ENCODE assay signal across 21 cellular contexts in genomic region chr16:4931381-4931780, GRCh38. TPM values are rescaled to one million over a fixed set of nuclear protein-coding genes. Genes with fewer than 3 reads are reported as not detected.
"Had no signal": no experiment of that assay in that cellular context is flagged by ENCODE, and none has a peak within 500 bp of the region (broad histone marks: within the 10 kb centered on the region; RNA-seq: fewer than 3 reads in every experiment).

No MANE protein-coding gene starts in this region.

- H3K27ac ChIP-seq: coronary artery, heart left ventricle, ovary, testis, tibial nerve had no signal

- H3K9me3 ChIP-seq: ovary, testis had no signal

- H3K27ac Mint-ChIP-seq: naive B cell; stimulated activated memory B cell treated with anti-CD40 and anti-IgM and Interleukin-4, amounts not matched to agents 10 μg/mL and 1 μg/mL and 100 μg/mL, for 72 hours; stimulated activated naive CD8-positive, alpha-beta T cell treated with anti-CD3 and anti-CD28 coated beads, Interleukin-15, Interleukin-2, amounts not matched to agents 100 ng/mL and 50 ng/mL, for 24 hours had no signal

- H3K4me2 ChIP-seq: smooth muscle cell had no signal

- H3K4me3 ChIP-seq: coronary artery, heart left ventricle, ovary, smooth muscle cell, testis, tibial nerve had no signal

- ATAC-seq: heart left ventricle; right cardiac atrium; stimulated activated memory B cell treated with anti-CD40 and anti-IgM and Interleukin-4, amounts not matched to agents 10 μg/mL and 1 μg/mL and 100 μg/mL, for 72 hours had no signal

- DNase-seq: central memory CD4-positive, alpha-beta T cell; effector CD4-positive, alpha-beta T cell; heart left ventricle; hippocampal formation; kidney glomerular epithelial cell; mesendoderm; naive B cell; nucleus accumbens; ovary; stimulated activated CD4-positive, alpha-beta T cell treated with anti-CD3 and anti-CD28 coated beads, Interleukin-1b, Interleukin-23, amount 100 ng/mL, for 48 hours; stimulated activated CD4-positive, alpha-beta T cell treated with anti-CD3 and anti-CD28 coated beads, Interleukin-4, amount 100 ng/mL, for 24 hours; testis had no signal

- H3K4me3 Mint-ChIP-seq: stimulated activated memory B cell treated with anti-CD40 and anti-IgM and Interleukin-4, amounts not matched to agents 10 μg/mL and 1 μg/mL and 100 μg/mL, for 72 hours; stimulated activated naive CD8-positive, alpha-beta T cell treated with anti-CD3 and anti-CD28 coated beads, Interleukin-15, Interleukin-2, amounts not matched to agents 100 ng/mL and 50 ng/mL, for 24 hours had no signal

- H3K27me3 ChIP-seq: ovary, testis had no signal

- H3K36me3 ChIP-seq: ovary had no signal

RNA-seq across cellular contexts. Expression of gene SEC14L5, which starts 26.7 kb away (rescaled TPM):
- total RNA-seq: chondrocyte, glomerular endothelial cell, smooth muscle cell, ureter had no signal
- polyA plus RNA-seq: smooth muscle cell had no signal
